In genomic region chr16:58306327-58306726, GRCh38 we compare ENCODE assay signal across 8 cellular contexts. TPM values are rescaled to one million over a fixed set of nuclear protein-coding genes. Genes with fewer than 3 reads are reported as not detected.
DNase-seq lines count a peak whose midpoint lies in the region; ATAC-seq and TF ChIP-seq lines count a peak whose summit lies in the region.

No MANE protein-coding gene starts in this region.

- H3K79me2 ChIP-seq in fibroblast of lung (ENCODE audit: control insufficient read depth, insufficient read depth, low read length), result no peaks in the 10 kb centered on the region

- no peak overlapping the region for H3K9ac ChIP-seq in fibroblast of lung (ENCODE audit: insufficient read depth, low read length)

- no peaks in the 10 kb centered on the region for H3K36me3 Mint-ChIP-seq in natural killer cell
- H3K36me3 Mint-ChIP-seq in natural killer cell treated with Interleukin-12 subunit alpha and Interleukin-12 subunit beta and Interleukin-15 and Interleukin-18, amount 100 ng/mL, for 72 hours, result peaks cover under 1% of the 10 kb centered on the region
- H3K36me3 Mint-ChIP-seq in activated CD4-positive, alpha-beta T cell treated with anti-CD3 and anti-CD28 coated beads, Interleukin-2, amount 10 ng/mL, durations not matched to agents 24 days and 14 days (ENCODE audit: low read depth), result no peaks in the 10 kb centered on the region

- no peaks in the 10 kb centered on the region for H3K27me3 ChIP-seq in fibroblast of lung (ENCODE audit: control insufficient read depth, insufficient read depth, low read length)

- no peaks in the 10 kb centered on the region for H3K4me1 ChIP-seq in fibroblast of lung (ENCODE audit: control insufficient read depth, extremely low read depth, insufficient read depth, low read length)

- intact Hi-C loops in natural killer cell (cut with micrococcal nuclease) (loop anchor here (2.0 kb wide), 1 partner anchor 286 kb away; no protein-coding TSS in a partner anchor), posterior cingulate gyrus (cut with DNase I) (no loop called here)
- intact Hi-C loops in activated CD4-positive, alpha-beta T cell treated with anti-CD3 and anti-CD28 coated beads, Interleukin-2, amount 10 ng/mL, durations not matched to agents 24 days and 14 days (cut with micrococcal nuclease), result no loop called here

- peak; percentile 72 for TF ChIP-seq CTCF in natural killer cell (IDR thresholded peaks at IDR 0.05)
- peak; percentile 41 to 54 for TF ChIP-seq CTCF in fibroblast of lung (conservative IDR thresholded peaks at IDR 0.05 in 1 of 2, IDR thresholded peaks at IDR 0.05 in 1 of 2; ENCODE audit: low read depth in 1 of 2, low read length in 2 of 2)

- H3K27ac ChIP-seq in fibroblast of lung (ENCODE audit: insufficient read depth, low read length), result no peak overlapping the region

- H3K4me3 Mint-ChIP-seq in natural killer cell, result no peak overlapping the region
- no peak overlapping the region for H3K4me3 Mint-ChIP-seq in natural killer cell treated with Interleukin-12 subunit alpha and Interleukin-12 subunit beta and Interleukin-15 and Interleukin-18, amount 100 ng/mL, for 72 hours
- no peak overlapping the region for H3K4me3 Mint-ChIP-seq in activated CD4-positive, alpha-beta T cell treated with anti-CD3 and anti-CD28 coated beads, Interleukin-2, amount 10 ng/mL, durations not matched to agents 24 days and 14 days

- H3K27me3 Mint-ChIP-seq in natural killer cell (ENCODE audit: low read depth in 2 of 2), result peaks cover 15 to 18% of the 10 kb centered on the region in 2 donors
- peaks cover 16 to 25% of the 10 kb centered on the region in 2 donors for H3K27me3 Mint-ChIP-seq in natural killer cell treated with Interleukin-12 subunit alpha and Interleukin-12 subunit beta and Interleukin-15 and Interleukin-18, amount 100 ng/mL, for 72 hours
- peaks cover 14% of the 10 kb centered on the region for H3K27me3 Mint-ChIP-seq in activated CD4-positive, alpha-beta T cell treated with anti-CD3 and anti-CD28 coated beads, Interleukin-2, amount 10 ng/mL, durations not matched to agents 24 days and 14 days

- peak; percentile 38 for DNase-seq in natural killer cell
- DNase-seq in natural killer cell treated with Interleukin-12 subunit alpha and Interleukin-12 subunit beta and Interleukin-15 and Interleukin-18, amount 100 ng/mL, for 72 hours (ENCODE audit: low spot score), result no peak
- peak; percentile 82 for DNase-seq in activated CD4-positive, alpha-beta T cell treated with anti-CD3 and anti-CD28 coated beads, Interleukin-2, amount 10 ng/mL, durations not matched to agents 24 days and 14 days
- DNase-seq in fibroblast of lung (ENCODE audit: low read depth in 2 of 2), result peak; percentile 24 to 45
- peak; percentile 48 to 50 for DNase-seq in stimulated activated CD4-positive, alpha-beta T cell treated with anti-CD3 and anti-CD28 coated beads, Interleukin-2, amount 100 ng/mL, for 48 hours
- DNase-seq in posterior cingulate gyrus, result no peak
- DNase-seq in NCI-H187 treated with DMSO at 0.1 percent for 48 hours (lab: John Stamatoyannopoulos, UW), result no peak

- no peaks in the 10 kb centered on the region for H3K9me3 Mint-ChIP-seq in natural killer cell
- H3K9me3 Mint-ChIP-seq in natural killer cell treated with Interleukin-12 subunit alpha and Interleukin-12 subunit beta and Interleukin-15 and Interleukin-18, amount 100 ng/mL, for 72 hours, result no peaks in the 10 kb centered on the region
- H3K9me3 Mint-ChIP-seq in activated CD4-positive, alpha-beta T cell treated with anti-CD3 and anti-CD28 coated beads, Interleukin-2, amount 10 ng/mL, durations not matched to agents 24 days and 14 days, result no peaks in the 10 kb centered on the region

- no peak overlapping the region for H3K27ac Mint-ChIP-seq in natural killer cell
- H3K27ac Mint-ChIP-seq in natural killer cell treated with Interleukin-12 subunit alpha and Interleukin-12 subunit beta and Interleukin-15 and Interleukin-18, amount 100 ng/mL, for 72 hours, result no peak overlapping the region
- H3K27ac Mint-ChIP-seq in activated CD4-positive, alpha-beta T cell treated with anti-CD3 and anti-CD28 coated beads, Interleukin-2, amount 10 ng/mL, durations not matched to agents 24 days and 14 days, result no peak overlapping the region

- H3K4me3 ChIP-seq in fibroblast of lung (replicated peaks in 1 of 4; ENCODE audit: control extremely low read depth in 1 of 4, insufficient read depth in 1 of 4, low read depth in 3 of 4, low read length in 4 of 4), result no peak overlapping the region

- no peaks in the 10 kb centered on the region for H4K20me1 ChIP-seq in fibroblast of lung (ENCODE audit: control insufficient read depth, extremely low read depth, insufficient read depth, low read length)

- H3K36me3 ChIP-seq in fibroblast of lung (ENCODE audit: control insufficient read depth, insufficient read depth, low read length), result no peaks in the 10 kb centered on the region

- ATAC-seq in natural killer cell (peak in 2 of 3 donors; percentile 31 to 42), HG03442 (IDR thresholded peaks at IDR 0.05; ENCODE audit: unreplicated experiment) (no peak)
- ATAC-seq in natural killer cell treated with Interleukin-12 subunit alpha and Interleukin-12 subunit beta and Interleukin-15 and Interleukin-18, amount 100 ng/mL, for 72 hours, result no peak

- no peaks in the 10 kb centered on the region for H3K9me3 ChIP-seq in fibroblast of lung (ENCODE audit: control insufficient read depth, insufficient read depth, low read depth, low read length)

- H3K4me1 Mint-ChIP-seq in natural killer cell, result no peaks in the 10 kb centered on the region
- H3K4me1 Mint-ChIP-seq in natural killer cell treated with Interleukin-12 subunit alpha and Interleukin-12 subunit beta and Interleukin-15 and Interleukin-18, amount 100 ng/mL, for 72 hours (ENCODE audit: low read depth in 2 of 2), result no peaks in the 10 kb centered on the region
- no peaks in the 10 kb centered on the region for H3K4me1 Mint-ChIP-seq in activated CD4-positive, alpha-beta T cell treated with anti-CD3 and anti-CD28 coated beads, Interleukin-2, amount 10 ng/mL, durations not matched to agents 24 days and 14 days

- no peak overlapping the region for H3K4me2 ChIP-seq in fibroblast of lung (ENCODE audit: extremely low read depth, insufficient read depth, low read length)

- H2AFZ ChIP-seq in fibroblast of lung (ENCODE audit: low read length), result no peak overlapping the region

RNA-seq across cellular contexts. Expression of gene PRSS54, which starts 11.5 kb away (rescaled TPM):
- total RNA-seq in natural killer cell, result not detected
- total RNA-seq in natural killer cell treated with Interleukin-12 subunit alpha and Interleukin-12 subunit beta and Interleukin-15 and Interleukin-18, amount 100 ng/mL, for 72 hours, result not detected
- not detected in 2 replicates for total RNA-seq in activated CD4-positive, alpha-beta T cell treated with anti-CD3 and anti-CD28 coated beads, Interleukin-2, amount 10 ng/mL, durations not matched to agents 24 days and 14 days
- not detected in 2 replicates for total RNA-seq in fibroblast of lung
- not detected in 2 replicates for polyA plus RNA-seq in fibroblast of lung
- polyA plus RNA-seq in fibroblast of lung (2012), result not detected in 2 replicates
- not detected in 2 replicates for polyA minus RNA-seq in fibroblast of lung (ENCODE audit: low replicate concordance)

Comparison
In these comparisons a context has a peak if more than half of its experiments do, and no peak if none do; other contexts are left out.
1. ATAC-seq: peak in natural killer cell (2 of 3); none in natural killer cell treated with Interleukin-12 subunit alpha and Interleukin-12 subunit beta and Interleukin-15 and Interleukin-18, amount 100 ng/mL, for 72 hours (0 of 2) and HG03442 (single experiment).
2. DNase-seq: peak in natural killer cell (single experiment), activated CD4-positive, alpha-beta T cell treated with anti-CD3 and anti-CD28 coated beads, Interleukin-2, amount 10 ng/mL, durations not matched to agents 24 days and 14 days (single experiment), fibroblast of lung (2 of 2) and stimulated activated CD4-positive, alpha-beta T cell treated with anti-CD3 and anti-CD28 coated beads, Interleukin-2, amount 100 ng/mL, for 48 hours (2 of 2); none in natural killer cell treated with Interleukin-12 subunit alpha and Interleukin-12 subunit beta and Interleukin-15 and Interleukin-18, amount 100 ng/mL, for 72 hours (single experiment), posterior cingulate gyrus (0 of 10) and NCI-H187 treated with DMSO at 0.1 percent for 48 hours (single experiment).